In genomic region chr2:7448578-7449264, GRCh38 we compare ENCODE assay signal across 1 cellular context.
TF ChIP-seq lines count a peak whose summit lies in the region.

No MANE protein-coding gene starts in this region.

TF ChIP-seq in GM23338, 12 proteins besides CTCF, POLR2A, EP300 and RAD21 (continued from another document):
- TF ChIP-seq REST (IDR thresholded peaks at IDR 0.05; ENCODE audit: unreplicated experiment) (no peak), ZNF114 (CRISPR knock-in tag; IDR thresholded peaks at IDR 0.05) (no peak), POLR2AphosphoS5 (IDR thresholded peaks at IDR 0.05; ENCODE audit: low read depth) (no peak), NANOG (IDR thresholded peaks at IDR 0.05; ENCODE audit: borderline replicate concordance) (no peak), JUNB (IDR thresholded peaks at IDR 0.05; ENCODE audit: unreplicated experiment) (no peak), ETS1 (IDR thresholded peaks at IDR 0.05) (no peak)
- TF ChIP-seq, protein P1, sequence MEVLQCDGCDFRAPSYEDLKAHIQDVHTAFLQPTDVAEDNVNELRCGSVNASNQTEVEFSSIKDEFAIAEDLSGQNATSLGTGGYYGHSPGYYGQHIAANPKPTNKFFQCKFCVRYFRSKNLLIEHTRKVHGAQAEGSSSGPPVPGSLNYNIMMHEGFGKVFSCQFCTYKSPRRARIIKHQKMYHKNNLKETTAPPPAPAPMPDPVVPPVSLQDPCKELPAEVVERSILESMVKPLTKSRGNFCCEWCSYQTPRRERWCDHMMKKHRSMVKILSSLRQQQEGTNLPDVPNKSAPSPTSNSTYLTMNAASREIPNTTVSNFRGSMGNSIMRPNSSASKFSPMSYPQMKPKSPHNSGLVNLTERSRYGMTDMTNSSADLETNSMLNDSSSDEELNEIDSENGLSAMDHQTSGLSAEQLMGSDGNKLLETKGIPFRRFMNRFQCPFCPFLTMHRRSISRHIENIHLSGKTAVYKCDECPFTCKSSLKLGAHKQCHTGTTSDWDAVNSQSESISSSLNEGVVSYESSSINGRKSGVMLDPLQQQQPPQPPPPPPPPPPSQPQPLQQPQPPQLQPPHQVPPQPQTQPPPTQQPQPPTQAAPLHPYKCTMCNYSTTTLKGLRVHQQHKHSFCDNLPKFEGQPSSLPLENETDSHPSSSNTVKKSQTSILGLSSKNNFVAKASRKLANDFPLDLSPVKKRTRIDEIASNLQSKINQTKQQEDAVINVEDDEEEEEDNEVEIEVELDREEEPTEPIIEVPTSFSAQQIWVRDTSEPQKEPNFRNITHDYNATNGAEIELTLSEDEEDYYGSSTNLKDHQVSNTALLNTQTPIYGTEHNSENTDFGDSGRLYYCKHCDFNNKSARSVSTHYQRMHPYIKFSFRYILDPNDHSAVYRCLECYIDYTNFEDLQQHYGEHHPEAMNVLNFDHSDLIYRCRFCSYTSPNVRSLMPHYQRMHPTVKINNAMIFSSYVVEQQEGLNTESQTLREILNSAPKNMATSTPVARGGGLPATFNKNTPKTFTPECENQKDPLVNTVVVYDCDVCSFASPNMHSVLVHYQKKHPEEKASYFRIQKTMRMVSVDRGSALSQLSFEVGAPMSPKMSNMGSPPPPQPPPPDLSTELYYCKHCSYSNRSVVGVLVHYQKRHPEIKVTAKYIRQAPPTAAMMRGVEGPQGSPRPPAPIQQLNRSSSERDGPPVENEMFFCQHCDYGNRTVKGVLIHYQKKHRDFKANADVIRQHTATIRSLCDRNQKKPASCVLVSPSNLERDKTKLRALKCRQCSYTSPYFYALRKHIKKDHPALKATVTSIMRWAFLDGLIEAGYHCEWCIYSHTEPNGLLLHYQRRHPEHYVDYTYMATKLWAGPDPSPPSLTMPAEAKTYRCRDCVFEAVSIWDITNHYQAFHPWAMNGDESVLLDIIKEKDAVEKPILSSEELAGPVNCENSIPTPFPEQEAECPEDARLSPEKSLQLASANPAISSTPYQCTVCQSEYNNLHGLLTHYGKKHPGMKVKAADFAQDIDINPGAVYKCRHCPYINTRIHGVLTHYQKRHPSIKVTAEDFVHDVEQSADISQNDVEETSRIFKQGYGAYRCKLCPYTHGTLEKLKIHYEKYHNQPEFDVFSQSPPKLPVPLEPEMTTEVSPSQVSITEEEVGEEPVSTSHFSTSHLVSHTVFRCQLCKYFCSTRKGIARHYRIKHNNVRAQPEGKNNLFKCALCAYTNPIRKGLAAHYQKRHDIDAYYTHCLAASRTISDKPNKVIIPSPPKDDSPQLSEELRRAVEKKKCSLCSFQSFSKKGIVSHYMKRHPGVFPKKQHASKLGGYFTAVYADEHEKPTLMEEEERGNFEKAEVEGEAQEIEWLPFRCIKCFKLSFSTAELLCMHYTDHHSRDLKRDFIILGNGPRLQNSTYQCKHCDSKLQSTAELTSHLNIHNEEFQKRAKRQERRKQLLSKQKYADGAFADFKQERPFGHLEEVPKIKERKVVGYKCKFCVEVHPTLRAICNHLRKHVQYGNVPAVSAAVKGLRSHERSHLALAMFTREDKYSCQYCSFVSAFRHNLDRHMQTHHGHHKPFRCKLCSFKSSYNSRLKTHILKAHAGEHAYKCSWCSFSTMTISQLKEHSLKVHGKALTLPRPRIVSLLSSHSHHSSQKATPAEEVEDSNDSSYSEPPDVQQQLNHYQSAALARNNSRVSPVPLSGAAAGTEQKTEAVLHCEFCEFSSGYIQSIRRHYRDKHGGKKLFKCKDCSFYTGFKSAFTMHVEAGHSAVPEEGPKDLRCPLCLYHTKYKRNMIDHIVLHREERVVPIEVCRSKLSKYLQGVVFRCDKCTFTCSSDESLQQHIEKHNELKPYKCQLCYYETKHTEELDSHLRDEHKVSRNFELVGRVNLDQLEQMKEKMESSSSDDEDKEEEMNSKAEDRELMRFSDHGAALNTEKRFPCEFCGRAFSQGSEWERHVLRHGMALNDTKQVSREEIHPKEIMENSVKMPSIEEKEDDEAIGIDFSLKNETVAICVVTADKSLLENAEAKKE (CRISPR knock-in tag; IDR thresholded peaks at IDR 0.05) = no peak
